Comparison of ENCODE assay signal across 2 cellular contexts in the genomic region with DNA sequence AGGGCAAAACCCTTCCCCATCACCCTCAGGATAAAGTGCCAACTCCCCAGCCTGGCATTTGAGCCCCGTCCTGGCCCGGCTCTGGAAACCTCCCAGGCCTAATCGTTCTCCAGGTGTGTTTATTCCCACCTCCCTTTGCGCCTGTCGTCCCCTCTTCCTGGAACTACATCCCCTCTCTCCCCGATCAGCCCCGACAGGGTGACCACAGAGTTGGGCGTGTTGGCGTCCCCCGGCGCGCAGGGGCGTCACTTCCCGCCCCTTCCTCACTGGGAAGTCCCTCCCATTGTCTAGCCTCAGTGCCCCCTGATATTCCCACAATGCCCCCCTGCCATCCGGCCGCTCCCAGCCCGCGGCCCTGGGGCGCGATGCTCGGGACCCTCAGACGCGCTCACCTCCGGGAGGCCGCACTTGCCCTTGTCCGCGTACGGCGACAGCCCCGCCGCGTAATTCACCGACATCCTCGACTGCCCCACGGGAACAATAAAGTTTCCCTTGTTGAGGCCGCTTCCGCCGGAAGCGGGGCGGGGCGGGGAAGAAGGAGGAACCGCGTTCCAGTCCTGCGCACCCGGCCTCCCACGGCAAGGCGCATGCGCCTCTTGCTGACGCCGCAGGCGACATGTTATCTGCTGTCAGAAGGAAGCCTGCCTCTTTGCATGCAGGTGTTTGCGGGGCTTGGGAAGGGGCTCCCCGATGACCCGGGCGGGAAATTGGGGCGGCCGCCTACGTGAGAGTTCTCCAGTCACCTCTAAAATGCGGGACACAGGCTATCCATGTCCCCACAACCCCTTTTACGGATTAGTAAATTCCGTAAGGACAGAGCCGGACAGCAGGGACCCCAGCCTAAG.
TF ChIP-seq lines count a peak whose summit lies in the region.

Gene ANKRD24 (plus strand): TSS at position 608 of the 845 bp plus-strand sequence. CDS start 3,737 bp downstream, outside the sequence.
Gene SIRT6 (minus strand): TSS at position 482 of the 845 bp plus-strand sequence. CDS start 24 bp downstream, at position 458.

TF ChIP-seq in HCT116, 20 proteins besides CTCF, POLR2A, EP300 and RAD21 (continued from another document):
- TF ChIP-seq EZH2phosphoT487 (IDR thresholded peaks at IDR 0.05; ENCODE audit: borderline replicate concordance) (no peak), FOSL1 (IDR thresholded peaks at IDR 0.05; ENCODE audit: low read depth) (no peak), ZFX (IDR thresholded peaks at IDR 0.05) (peak; percentile 68; the same call in 1 of the 2 replicates), SRF (IDR thresholded peaks at IDR 0.05; ENCODE audit: low read depth) (no peak), SIN3A (IDR thresholded peaks at IDR 0.05; ENCODE audit: low read depth) (peak; percentile 39; the same call in 1 of the 2 replicates), TCF7L2 (IDR thresholded peaks at IDR 0.05; ENCODE audit: borderline replicate concordance, extremely low read depth, insufficient read depth, insufficient read length) (peak; percentile 76), CBX3 (IDR thresholded peaks at IDR 0.05; ENCODE audit: low read depth) (no peak), EZH2 (IDR thresholded peaks at IDR 0.05) (no peak), SP1 (IDR thresholded peaks at IDR 0.05; ENCODE audit: low read depth) (peak; percentile 77), JUND (IDR thresholded peaks at IDR 0.05) (no peak), ZNF274 (IDR thresholded peaks at IDR 0.05; ENCODE audit: low read depth, low read length) (no peak)

TF ChIP-seq in SK-N-SH, 30 proteins besides CTCF, POLR2A, EP300 and RAD21 (continued from another document):
- peak; percentile 84 for TF ChIP-seq YY1 (IDR thresholded peaks at IDR 0.05; ENCODE audit: low read depth)
- no peak; the same call in 1 of the 2 replicates for TF ChIP-seq TCF12 (IDR thresholded peaks at IDR 0.05)
- TF ChIP-seq EZH2phosphoT487 (IDR thresholded peaks at IDR 0.05; ENCODE audit: borderline replicate concordance, low read depth) = no peak
- TF ChIP-seq, protein P1, sequence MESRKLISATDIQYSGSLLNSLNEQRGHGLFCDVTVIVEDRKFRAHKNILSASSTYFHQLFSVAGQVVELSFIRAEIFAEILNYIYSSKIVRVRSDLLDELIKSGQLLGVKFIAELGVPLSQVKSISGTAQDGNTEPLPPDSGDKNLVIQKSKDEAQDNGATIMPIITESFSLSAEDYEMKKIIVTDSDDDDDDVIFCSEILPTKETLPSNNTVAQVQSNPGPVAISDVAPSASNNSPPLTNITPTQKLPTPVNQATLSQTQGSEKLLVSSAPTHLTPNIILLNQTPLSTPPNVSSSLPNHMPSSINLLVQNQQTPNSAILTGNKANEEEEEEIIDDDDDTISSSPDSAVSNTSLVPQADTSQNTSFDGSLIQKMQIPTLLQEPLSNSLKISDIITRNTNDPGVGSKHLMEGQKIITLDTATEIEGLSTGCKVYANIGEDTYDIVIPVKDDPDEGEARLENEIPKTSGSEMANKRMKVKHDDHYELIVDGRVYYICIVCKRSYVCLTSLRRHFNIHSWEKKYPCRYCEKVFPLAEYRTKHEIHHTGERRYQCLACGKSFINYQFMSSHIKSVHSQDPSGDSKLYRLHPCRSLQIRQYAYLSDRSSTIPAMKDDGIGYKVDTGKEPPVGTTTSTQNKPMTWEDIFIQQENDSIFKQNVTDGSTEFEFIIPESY (IDR thresholded peaks at IDR 0.05; ENCODE audit: borderline replicate concordance, low read depth) = 0 out of 2 replicates have a peak, but pooled peaks have one; percentile 24
- TF ChIP-seq TEAD4 (IDR thresholded peaks at IDR 0.05; ENCODE audit: borderline replicate concordance, insufficient read depth) = no peak
- peak; percentile 94 for TF ChIP-seq NRF1 (IDR thresholded peaks at IDR 0.05; ENCODE audit: low read depth, low read length)
- TF ChIP-seq GATA2 (CRISPR knock-in tag; IDR thresholded peaks at IDR 0.05) = peak; percentile 75
- no peak for TF ChIP-seq MEF2A (IDR thresholded peaks at IDR 0.05; ENCODE audit: borderline replicate concordance, low read depth)
- TF ChIP-seq RFX5 (IDR thresholded peaks at IDR 0.05; ENCODE audit: low read length) = no peak
- TF ChIP-seq, protein P2, sequence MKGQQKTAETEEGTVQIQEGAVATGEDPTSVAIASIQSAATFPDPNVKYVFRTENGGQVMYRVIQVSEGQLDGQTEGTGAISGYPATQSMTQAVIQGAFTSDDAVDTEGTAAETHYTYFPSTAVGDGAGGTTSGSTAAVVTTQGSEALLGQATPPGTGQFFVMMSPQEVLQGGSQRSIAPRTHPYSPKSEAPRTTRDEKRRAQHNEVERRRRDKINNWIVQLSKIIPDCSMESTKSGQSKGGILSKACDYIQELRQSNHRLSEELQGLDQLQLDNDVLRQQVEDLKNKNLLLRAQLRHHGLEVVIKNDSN (IDR thresholded peaks at IDR 0.05; ENCODE audit: borderline replicate concordance, low read depth) = no peak
- TF ChIP-seq SIN3A (IDR thresholded peaks at IDR 0.05; ENCODE audit: borderline replicate concordance, low read depth, low read length) = peak; percentile 71; the same call in 1 of the 2 replicates
- TF ChIP-seq RCOR1 (IDR thresholded peaks at IDR 0.05; ENCODE audit: low read length) = 0 out of 2 replicates have a peak, but pooled peaks have one; percentile 16
- TF ChIP-seq FOXJ3 (CRISPR knock-in tag; IDR thresholded peaks at IDR 0.05) = peak; percentile 61; the same call in 1 of the 2 replicates
- peak; percentile 93 for TF ChIP-seq MXI1 (IDR thresholded peaks at IDR 0.05; ENCODE audit: low read depth, low read length)
- TF ChIP-seq FOSL2 (IDR thresholded peaks at IDR 0.05; ENCODE audit: borderline replicate concordance, low read depth) = no peak
- peak; percentile 78 for TF ChIP-seq POLR2AphosphoS5 (IDR thresholded peaks at IDR 0.05; ENCODE audit: low read depth, low read length)
- TF ChIP-seq, protein P3, sequence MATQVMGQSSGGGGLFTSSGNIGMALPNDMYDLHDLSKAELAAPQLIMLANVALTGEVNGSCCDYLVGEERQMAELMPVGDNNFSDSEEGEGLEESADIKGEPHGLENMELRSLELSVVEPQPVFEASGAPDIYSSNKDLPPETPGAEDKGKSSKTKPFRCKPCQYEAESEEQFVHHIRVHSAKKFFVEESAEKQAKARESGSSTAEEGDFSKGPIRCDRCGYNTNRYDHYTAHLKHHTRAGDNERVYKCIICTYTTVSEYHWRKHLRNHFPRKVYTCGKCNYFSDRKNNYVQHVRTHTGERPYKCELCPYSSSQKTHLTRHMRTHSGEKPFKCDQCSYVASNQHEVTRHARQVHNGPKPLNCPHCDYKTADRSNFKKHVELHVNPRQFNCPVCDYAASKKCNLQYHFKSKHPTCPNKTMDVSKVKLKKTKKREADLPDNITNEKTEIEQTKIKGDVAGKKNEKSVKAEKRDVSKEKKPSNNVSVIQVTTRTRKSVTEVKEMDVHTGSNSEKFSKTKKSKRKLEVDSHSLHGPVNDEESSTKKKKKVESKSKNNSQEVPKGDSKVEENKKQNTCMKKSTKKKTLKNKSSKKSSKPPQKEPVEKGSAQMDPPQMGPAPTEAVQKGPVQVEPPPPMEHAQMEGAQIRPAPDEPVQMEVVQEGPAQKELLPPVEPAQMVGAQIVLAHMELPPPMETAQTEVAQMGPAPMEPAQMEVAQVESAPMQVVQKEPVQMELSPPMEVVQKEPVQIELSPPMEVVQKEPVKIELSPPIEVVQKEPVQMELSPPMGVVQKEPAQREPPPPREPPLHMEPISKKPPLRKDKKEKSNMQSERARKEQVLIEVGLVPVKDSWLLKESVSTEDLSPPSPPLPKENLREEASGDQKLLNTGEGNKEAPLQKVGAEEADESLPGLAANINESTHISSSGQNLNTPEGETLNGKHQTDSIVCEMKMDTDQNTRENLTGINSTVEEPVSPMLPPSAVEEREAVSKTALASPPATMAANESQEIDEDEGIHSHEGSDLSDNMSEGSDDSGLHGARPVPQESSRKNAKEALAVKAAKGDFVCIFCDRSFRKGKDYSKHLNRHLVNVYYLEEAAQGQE (IDR thresholded peaks at IDR 0.05; ENCODE audit: low read depth, low read length) = no peak
- TF ChIP-seq CHD2 (IDR thresholded peaks at IDR 0.05; ENCODE audit: low read length, partially characterized antibody) = peak; percentile 68
- TF ChIP-seq FOXM1 (IDR thresholded peaks at IDR 0.05; ENCODE audit: low read depth) = no peak
- TF ChIP-seq GABPA (IDR thresholded peaks at IDR 0.05; ENCODE audit: low read depth) = peak; percentile 98
- TF ChIP-seq NFIC (IDR thresholded peaks at IDR 0.05; ENCODE audit: borderline replicate concordance) = no peak
- peak; percentile 86 for TF ChIP-seq ELF1 (IDR thresholded peaks at IDR 0.05)
- no peak for TF ChIP-seq JUND (IDR thresholded peaks at IDR 0.05)
- no peak for TF ChIP-seq RXRA (IDR thresholded peaks at IDR 0.05; ENCODE audit: borderline replicate concordance, low read depth)
- TF ChIP-seq, protein P4, sequence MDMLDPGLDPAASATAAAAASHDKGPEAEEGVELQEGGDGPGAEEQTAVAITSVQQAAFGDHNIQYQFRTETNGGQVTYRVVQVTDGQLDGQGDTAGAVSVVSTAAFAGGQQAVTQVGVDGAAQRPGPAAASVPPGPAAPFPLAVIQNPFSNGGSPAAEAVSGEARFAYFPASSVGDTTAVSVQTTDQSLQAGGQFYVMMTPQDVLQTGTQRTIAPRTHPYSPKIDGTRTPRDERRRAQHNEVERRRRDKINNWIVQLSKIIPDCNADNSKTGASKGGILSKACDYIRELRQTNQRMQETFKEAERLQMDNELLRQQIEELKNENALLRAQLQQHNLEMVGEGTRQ (IDR thresholded peaks at IDR 0.05; ENCODE audit: borderline replicate concordance, low read depth, low read length) = no peak
- no peak for TF ChIP-seq SMC3 (IDR thresholded peaks at IDR 0.05; ENCODE audit: low read depth, low read length)
- TF ChIP-seq MAX (IDR thresholded peaks at IDR 0.05; ENCODE audit: low read depth) = peak; percentile 80
TF ChIP-seq in SK-N-SH: peak in this region for 15.
